In the genomic region with DNA sequence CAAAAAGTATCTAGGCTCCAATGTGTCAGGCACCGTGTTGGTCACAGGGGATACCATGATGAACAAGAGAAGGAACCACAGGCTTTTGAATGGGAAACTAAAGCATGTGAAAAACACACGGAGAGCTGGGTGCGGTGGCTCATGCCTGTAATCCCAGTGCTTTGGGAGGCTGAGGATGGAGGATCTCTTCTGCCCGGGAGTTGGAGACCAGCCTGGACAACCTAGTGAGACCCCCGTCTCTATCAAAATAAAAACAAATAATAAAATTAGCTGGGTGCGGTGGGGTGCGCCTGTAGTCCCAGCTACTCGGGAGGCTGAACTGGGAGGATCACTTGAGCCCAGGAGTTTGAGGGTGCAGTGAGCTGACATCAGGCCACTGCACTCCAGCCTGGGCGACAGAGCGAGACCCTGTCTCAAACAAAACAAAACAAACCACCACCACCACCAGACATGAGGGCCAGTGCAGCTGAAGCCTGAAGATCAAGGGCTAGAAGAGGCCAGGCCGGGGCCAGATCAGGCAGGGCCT, we compare ENCODE assay signal across 8 cellular contexts. TPM values are rescaled to one million over a fixed set of nuclear protein-coding genes. Genes with fewer than 3 reads are reported as not detected.
DNase-seq lines count a peak whose midpoint lies in the region; FAIRE-seq and TF ChIP-seq lines count a peak whose summit lies in the region.

No MANE protein-coding gene starts in this region.

- TF ChIP-seq POLR2A in endothelial cell of umbilical vein (IDR thresholded peaks at IDR 0.05; ENCODE audit: low read depth, low read length) = no peak

- peak overlapping the region; percentile 82 for H3K4me3 ChIP-seq in DOHH2 (ENCODE audit: low read length)
- H3K4me3 ChIP-seq in OCI-LY1 (ENCODE audit: low read depth, low read length, poor library complexity, severe bottlenecking) = peak overlapping the region; percentile 76
- H3K4me3 ChIP-seq in endothelial cell of umbilical vein (replicated peaks in 1 of 3; ENCODE audit: insufficient read depth in 1 of 3, low read depth in 1 of 3, low read length in 3 of 3) = peak overlapping the region in 1 of 3 experiments; percentile 74
- H3K4me3 ChIP-seq in parathyroid adenoma (ENCODE audit: low read depth, low read length) = peak overlapping the region; percentile 71

- H3K79me2 ChIP-seq in DOHH2 (ENCODE audit: control insufficient read depth, low read length) = peaks cover 25% of the 10 kb centered on the region
- H3K79me2 ChIP-seq in OCI-LY1 (ENCODE audit: insufficient read depth, low read length) = no peaks in the 10 kb centered on the region
- peaks cover 17% of the 10 kb centered on the region for H3K79me2 ChIP-seq in endothelial cell of umbilical vein (ENCODE audit: control insufficient read depth, insufficient read depth, low read length)
- H3K79me2 ChIP-seq in parathyroid adenoma = no peaks in the 10 kb centered on the region

- no peaks in the 10 kb centered on the region for H3K9me1 ChIP-seq in endothelial cell of umbilical vein (replicated peaks; ENCODE audit: control insufficient read depth, extremely low read depth, insufficient read depth, low read length)

- BruUV-seq in endothelial cell of umbilical vein (replicated peaks; lab: Mats Ljungman, UMichigan) = TSS peak; percentile 58

- H3K27me3 ChIP-seq in DOHH2 (ENCODE audit: control insufficient read depth, low read length) = peaks cover 7% of the 10 kb centered on the region; the same call in 1 of the 2 replicates
- H3K27me3 ChIP-seq in OCI-LY1 (ENCODE audit: insufficient read depth, low read length) = no peaks in the 10 kb centered on the region
- H3K27me3 ChIP-seq in endothelial cell of umbilical vein (ENCODE audit: control insufficient read depth in 2 of 2, insufficient read depth in 2 of 2, low read length in 2 of 2) = no peaks in the 10 kb centered on the region
- H3K27me3 ChIP-seq in parathyroid adenoma (ENCODE audit: control insufficient read depth, insufficient read depth, low read length) = no peaks in the 10 kb centered on the region

- TF ChIP-seq CTCF in DOHH2 (IDR thresholded peaks at IDR 0.05; ENCODE audit: low read depth, low read length, poor library complexity, severe bottlenecking) (no peak), OCI-LY1 (IDR thresholded peaks at IDR 0.05; ENCODE audit: low read length) (no peak), endothelial cell of umbilical vein (IDR thresholded peaks at IDR 0.05; ENCODE audit: extremely low read depth in 1 of 2, insufficient read depth in 1 of 2, low read depth in 1 of 2, low read length in 2 of 2) (no peak), parathyroid adenoma (IDR thresholded peaks at IDR 0.05) (no peak)

- H3K9me2 ChIP-seq in DOHH2 (replicated peaks; ENCODE audit: control insufficient read depth, low read length) (no peaks in the 10 kb centered on the region), OCI-LY1 (ENCODE audit: low read depth, low read length) (no peaks in the 10 kb centered on the region)

- H3K9ac ChIP-seq in OCI-LY1 (ENCODE audit: low read length) (peak overlapping the region; percentile 88), endothelial cell of umbilical vein (replicated peaks; ENCODE audit: extremely low read depth, insufficient read depth, low read length) (peak overlapping the region; percentile 90), parathyroid adenoma (peak overlapping the region; percentile 48)

- peaks cover 30% of the 10 kb centered on the region for H3K4me1 ChIP-seq in DOHH2 (ENCODE audit: control insufficient read depth, low read length)
- peaks cover 22% of the 10 kb centered on the region for H3K4me1 ChIP-seq in OCI-LY1 (ENCODE audit: insufficient read depth, low read length, severe bottlenecking)
- peaks cover 32% of the 10 kb centered on the region for H3K4me1 ChIP-seq in endothelial cell of umbilical vein (ENCODE audit: control insufficient read depth, extremely low read depth, insufficient read depth, low read length)
- peaks cover 11% of the 10 kb centered on the region for H3K4me1 ChIP-seq in parathyroid adenoma

- DNase-seq in endothelial cell of umbilical vein (ENCODE audit: low read depth, low spot score) (no peak), D341Med (ENCODE audit: low spot score) (no peak), NCI-H1694 (lab: John Stamatoyannopoulos, UW) (no peak), NCI-H69 (lab: John Stamatoyannopoulos, UW) (no peak)
- DNase-seq in stimulated activated CD4-positive, alpha-beta T cell treated with anti-CD3 and anti-CD28 coated beads, Interleukin-4, amount 100 ng/mL, for 4 hours = no peak

- POLR2A ChIA-PET in endothelial cell of umbilical vein (lab: Charles Lee) = interaction anchor here (1.0 to 2.0 kb wide), 2 partner anchors 12 to 13 kb away, joined by 6 to 10 read pairs; a partner anchor contains a TSS

- no peak for FAIRE-seq in endothelial cell of umbilical vein (lab: Jason Lieb, UNC)

- CTCF ChIA-PET in endothelial cell of umbilical vein (lab: Charles Lee) = interaction anchor here (0.6 to 2.9 kb wide), 3 partner anchors 13 to 350 kb away, joined by 4 to 18 read pairs (median 5); a partner anchor contains a TSS

- H3K9me3 ChIP-seq in DOHH2 (ENCODE audit: control insufficient read depth, insufficient read depth, low read length) = no peaks in the 10 kb centered on the region
- no peaks in the 10 kb centered on the region for H3K9me3 ChIP-seq in OCI-LY1 (ENCODE audit: low read length)
- H3K9me3 ChIP-seq in endothelial cell of umbilical vein (replicated peaks; ENCODE audit: control insufficient read depth, insufficient read depth, low read length) = no peaks in the 10 kb centered on the region
- no peaks in the 10 kb centered on the region for H3K9me3 ChIP-seq in parathyroid adenoma (ENCODE audit: control insufficient read depth, low read length)

- intact Hi-C loops in endothelial cell of umbilical vein (cut with micrococcal nuclease) = loop anchor here (10.0 kb wide), 1 partner anchor 173 kb away; a partner anchor contains a TSS

- H3F3A ChIP-seq in DOHH2 (ENCODE audit: control insufficient read depth, insufficient read depth) (peaks cover 49% of the 10 kb centered on the region), OCI-LY1 (ENCODE audit: insufficient read depth, low read length) (peaks cover 24% of the 10 kb centered on the region)

- H4K20me1 ChIP-seq in DOHH2 (ENCODE audit: control insufficient read depth, insufficient read depth, low read depth, low read length) = no peaks in the 10 kb centered on the region
- no peaks in the 10 kb centered on the region for H4K20me1 ChIP-seq in OCI-LY1 (ENCODE audit: insufficient read depth, low read length)
- H4K20me1 ChIP-seq in endothelial cell of umbilical vein (replicated peaks; ENCODE audit: control insufficient read depth, extremely low read depth, insufficient read depth, low read length) = no peaks in the 10 kb centered on the region

- H2AFZ ChIP-seq in OCI-LY1 (ENCODE audit: low read length) = peak overlapping the region; percentile 36; the same call in 1 of the 2 replicates
- H2AFZ ChIP-seq in endothelial cell of umbilical vein (ENCODE audit: low read depth, low read length) = no peak overlapping the region
- H2AFZ ChIP-seq in parathyroid adenoma = peak overlapping the region; percentile 85

- dilution Hi-C loops in endothelial cell of umbilical vein (cut with MboI; ENCODE audit: extremely low pct_ligation_motif_present, low sequenced_read_pairs) = no loop called here

- peaks cover 37% of the 10 kb centered on the region for H3K36me3 ChIP-seq in DOHH2 (ENCODE audit: control insufficient read depth, low read length)
- H3K36me3 ChIP-seq in OCI-LY1 (ENCODE audit: insufficient read depth, low read length) = peaks cover 30% of the 10 kb centered on the region
- peaks cover 15 to 16% of the 10 kb centered on the region in 2 experiments for H3K36me3 ChIP-seq in endothelial cell of umbilical vein (ENCODE audit: control insufficient read depth in 2 of 2, extremely low read depth in 1 of 2, insufficient read depth in 2 of 2, low read length in 2 of 2)
- no peaks in the 10 kb centered on the region for H3K36me3 ChIP-seq in parathyroid adenoma (ENCODE audit: control insufficient read depth, insufficient read depth, low read length)

- H3K4me2 ChIP-seq in DOHH2 (ENCODE audit: low read length) (peak overlapping the region; percentile 97), OCI-LY1 (ENCODE audit: low read length) (peak overlapping the region; percentile 92), endothelial cell of umbilical vein (ENCODE audit: insufficient read depth, low read length) (peak overlapping the region; percentile 45), parathyroid adenoma (ENCODE audit: low read length) (peak overlapping the region; percentile 88)

- H3K27ac ChIP-seq in DOHH2 (ENCODE audit: low read depth, low read length) (peak overlapping the region; percentile 66), OCI-LY1 (ENCODE audit: low read depth, low read length, poor library complexity, severe bottlenecking) (peak overlapping the region; percentile 65), endothelial cell of umbilical vein (ENCODE audit: insufficient read depth, low read depth, low read length) (peak overlapping the region; percentile 94), parathyroid adenoma (peak overlapping the region; percentile 87)

RNA-seq across cellular contexts. Expression of a gene that starts 0.6 kb away (rescaled TPM):
- 168 and 188 TPM in 2 replicates for total RNA-seq in endothelial cell of umbilical vein
- polyA plus RNA-seq in endothelial cell of umbilical vein = 251 and 268 TPM in 2 replicates
- 257 and 331 TPM in 2 replicates for polyA plus RNA-seq in endothelial cell of umbilical vein (2011; cell fraction: cytosol; rRNA removed)
- polyA plus RNA-seq in endothelial cell of umbilical vein (2011; cell fraction: nucleus; rRNA removed) = 152 and 181 TPM in 2 replicates
- 169 and 251 TPM in 2 replicates for polyA plus RNA-seq in endothelial cell of umbilical vein (2012)
- 230 and 233 TPM in 2 replicates for polyA minus RNA-seq in endothelial cell of umbilical vein
- 122 TPM for polyA minus RNA-seq in endothelial cell of umbilical vein (2011; cell fraction: cytosol; rRNA and poly(A)+ RNA removed)
- polyA minus RNA-seq in endothelial cell of umbilical vein (2011; cell fraction: nucleus; rRNA and poly(A)+ RNA removed) = 46.3 and 64.6 TPM in 2 replicates

RNA-seq across cellular contexts. Expression of a gene that starts 6.6 kb away (rescaled TPM):
- total RNA-seq in endothelial cell of umbilical vein = 30.9 and 31.1 TPM in 2 replicates
- 20.1 and 21.8 TPM in 2 replicates for polyA plus RNA-seq in endothelial cell of umbilical vein
- 16.4 and 18.1 TPM in 2 replicates for polyA plus RNA-seq in endothelial cell of umbilical vein (2011; cell fraction: cytosol; rRNA removed)
- 92.5 and 96.6 TPM in 2 replicates for polyA plus RNA-seq in endothelial cell of umbilical vein (2011; cell fraction: nucleus; rRNA removed)
- 16.4 and 21.6 TPM in 2 replicates for polyA plus RNA-seq in endothelial cell of umbilical vein (2012)
- polyA minus RNA-seq in endothelial cell of umbilical vein = 44.7 and 59.7 TPM in 2 replicates
- 8.2 TPM for polyA minus RNA-seq in endothelial cell of umbilical vein (2011; cell fraction: cytosol; rRNA and poly(A)+ RNA removed)
- 57.9 and 89.1 TPM in 2 replicates for polyA minus RNA-seq in endothelial cell of umbilical vein (2011; cell fraction: nucleus; rRNA and poly(A)+ RNA removed)

RNA-seq across cellular contexts. Expression of a gene that starts 13.0 kb away (rescaled TPM):
- total RNA-seq in endothelial cell of umbilical vein = 183 and 187 TPM in 2 replicates
- 145 and 156 TPM in 2 replicates for polyA plus RNA-seq in endothelial cell of umbilical vein
- polyA plus RNA-seq in endothelial cell of umbilical vein (2011; cell fraction: cytosol; rRNA removed) = 128 and 148 TPM in 2 replicates
- 575 and 612 TPM in 2 replicates for polyA plus RNA-seq in endothelial cell of umbilical vein (2011; cell fraction: nucleus; rRNA removed)
- polyA plus RNA-seq in endothelial cell of umbilical vein (2012) = 68.4 and 119 TPM in 2 replicates
- polyA minus RNA-seq in endothelial cell of umbilical vein = 123 and 162 TPM in 2 replicates
- polyA minus RNA-seq in endothelial cell of umbilical vein (2011; cell fraction: cytosol; rRNA and poly(A)+ RNA removed) = 332 TPM
- polyA minus RNA-seq in endothelial cell of umbilical vein (2011; cell fraction: nucleus; rRNA and poly(A)+ RNA removed) = 151 and 168 TPM in 2 replicates

RNA-seq across cellular contexts. Expression of a gene that starts 13.3 kb away (rescaled TPM):
- 20.5 and 22.7 TPM in 2 replicates for total RNA-seq in endothelial cell of umbilical vein
- polyA plus RNA-seq in endothelial cell of umbilical vein = 27.4 and 31.4 TPM in 2 replicates
- polyA plus RNA-seq in endothelial cell of umbilical vein (2011; cell fraction: cytosol; rRNA removed) = 20.7 and 21.5 TPM in 2 replicates
- 57.4 and 65.9 TPM in 2 replicates for polyA plus RNA-seq in endothelial cell of umbilical vein (2011; cell fraction: nucleus; rRNA removed)
- 25.9 and 28.9 TPM in 2 replicates for polyA plus RNA-seq in endothelial cell of umbilical vein (2012)
- 22.9 and 24.5 TPM in 2 replicates for polyA minus RNA-seq in endothelial cell of umbilical vein
- polyA minus RNA-seq in endothelial cell of umbilical vein (2011; cell fraction: cytosol; rRNA and poly(A)+ RNA removed) = 10.0 TPM
- polyA minus RNA-seq in endothelial cell of umbilical vein (2011; cell fraction: nucleus; rRNA and poly(A)+ RNA removed) = 13.7 and 17.7 TPM in 2 replicates

RNA-seq across cellular contexts. Expression of a gene that starts 31.0 kb away (rescaled TPM):
- total RNA-seq in endothelial cell of umbilical vein = 64.6 and 67.3 TPM in 2 replicates
- polyA plus RNA-seq in endothelial cell of umbilical vein = 32.7 and 34.1 TPM in 2 replicates
- 27.6 and 28.5 TPM in 2 replicates for polyA plus RNA-seq in endothelial cell of umbilical vein (2011; cell fraction: cytosol; rRNA removed)
- 54.1 and 58.7 TPM in 2 replicates for polyA plus RNA-seq in endothelial cell of umbilical vein (2011; cell fraction: nucleus; rRNA removed)
- 42.1 and 45.9 TPM in 2 replicates for polyA plus RNA-seq in endothelial cell of umbilical vein (2012)
- polyA minus RNA-seq in endothelial cell of umbilical vein = 40.3 and 57.7 TPM in 2 replicates
- polyA minus RNA-seq in endothelial cell of umbilical vein (2011; cell fraction: cytosol; rRNA and poly(A)+ RNA removed) = 21.2 TPM
- 18.0 TPM in 2 replicates for polyA minus RNA-seq in endothelial cell of umbilical vein (2011; cell fraction: nucleus; rRNA and poly(A)+ RNA removed)

Comparison
In these comparisons a context has a peak if more than half of its experiments do, and no peak if none do; other contexts are left out.
1. H3K4me2 ChIP-seq: peak in every context shown above with its lines; median percentile 97 in DOHH2; 92 in OCI-LY1; 88 in parathyroid adenoma; 45 in endothelial cell of umbilical vein.